17 cellular contexts compared by ENCODE assay signal in the genomic region with DNA sequence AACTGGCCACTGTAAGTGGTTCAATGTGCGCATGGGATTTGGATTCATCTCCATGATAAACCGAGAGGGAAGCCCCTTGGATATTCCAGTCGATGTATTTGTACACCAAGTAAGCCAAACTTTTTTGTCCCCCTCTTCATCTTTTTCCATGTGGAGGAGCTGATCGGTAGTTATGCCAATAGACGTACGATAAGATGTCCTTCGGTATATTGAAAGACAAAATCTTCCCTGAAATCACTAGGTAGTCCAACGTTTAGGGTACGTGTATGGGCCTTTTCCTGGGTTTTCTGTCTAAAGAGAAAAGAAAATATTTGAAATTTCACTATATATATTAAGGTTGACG. TPM values are rescaled to one million over a fixed set of nuclear protein-coding genes. Genes with fewer than 3 reads are reported as not detected.
DNase-seq lines count a peak whose midpoint lies in the region; ATAC-seq, FAIRE-seq and TF ChIP-seq lines count a peak whose summit lies in the region.
"Had no signal": no experiment of that assay in that cellular context is flagged by ENCODE, and none has a peak within 500 bp of the region (broad histone marks: within the 10 kb centered on the region; RNA-seq: fewer than 3 reads in every experiment).

No MANE protein-coding gene starts in this region.

- H3K4me3 ChIP-seq in Loucy (ENCODE audit: low read length, poor library complexity, severe bottlenecking), result peak overlapping the region; percentile 79
- no peak overlapping the region for H3K4me3 ChIP-seq in endothelial cell of umbilical vein (replicated peaks in 1 of 3; ENCODE audit: insufficient read depth in 1 of 3, low read depth in 1 of 3, low read length in 3 of 3)
- peak overlapping the region; percentile 73 to 89 for H3K4me3 ChIP-seq in neuronal stem cell (ENCODE audit: low read length in 2 of 2)
- H3K4me3 ChIP-seq: gastrocnemius medialis had no signal

- H3K18ac ChIP-seq in neuronal stem cell (ENCODE audit: low read length), result no peak overlapping the region

- no peaks in the 10 kb centered on the region for H3K9me2 ChIP-seq in Loucy (replicated peaks; ENCODE audit: low read depth, low read length)

- H3K4me2 ChIP-seq in Loucy (ENCODE audit: low read depth, low read length, poor library complexity, severe bottlenecking) (peak overlapping the region; percentile 71), endothelial cell of umbilical vein (ENCODE audit: insufficient read depth, low read length) (no peak overlapping the region), neuronal stem cell (ENCODE audit: insufficient read depth, low read length, poor library complexity, severe bottlenecking) (peak overlapping the region; percentile 33)

- H3K23ac ChIP-seq in neuronal stem cell (ENCODE audit: low read depth, low read length, poor library complexity), result no peak overlapping the region

- FAIRE-seq in endothelial cell of umbilical vein (lab: Jason Lieb, UNC) (no peak), GM19239 (lab: Jason Lieb, UNC) (no peak)

- H3K9ac ChIP-seq in Loucy (ENCODE audit: low read depth, low read length, poor library complexity, severe bottlenecking), result peak overlapping the region; percentile 80
- H3K9ac ChIP-seq in endothelial cell of umbilical vein (replicated peaks; ENCODE audit: extremely low read depth, insufficient read depth, low read length), result no peak overlapping the region
- H3K9ac ChIP-seq in neuronal stem cell (ENCODE audit: low read depth, low read length, poor library complexity), result no peak overlapping the region

- TF ChIP-seq CTCF in Loucy (conservative IDR thresholded peaks at IDR 0.05; ENCODE audit: low read length), result no peak
- no peak for TF ChIP-seq CTCF in endothelial cell of umbilical vein (IDR thresholded peaks at IDR 0.05; ENCODE audit: extremely low read depth in 1 of 2, insufficient read depth in 1 of 2, low read depth in 1 of 2, low read length in 2 of 2)

- H4K8ac ChIP-seq in neuronal stem cell (ENCODE audit: low read depth, low read length), result peak overlapping the region; percentile 43

- H2BK12ac ChIP-seq in neuronal stem cell (ENCODE audit: low read length), result no peak overlapping the region

- H3K4me1 ChIP-seq in Loucy (ENCODE audit: insufficient read depth, low read length, poor library complexity, severe bottlenecking) (peaks cover 19% of the 10 kb centered on the region), endothelial cell of umbilical vein (ENCODE audit: control insufficient read depth, extremely low read depth, insufficient read depth, low read length) (peaks cover 6% of the 10 kb centered on the region), neuronal stem cell (ENCODE audit: control insufficient read depth in 2 of 2, insufficient read depth in 1 of 2, low read depth in 1 of 2, low read length in 2 of 2) (peaks cover 0 to 9% of the 10 kb centered on the region in 2 donors)
- H3K4me1 ChIP-seq: gastrocnemius medialis had no signal

- H3K9me1 ChIP-seq in endothelial cell of umbilical vein (replicated peaks; ENCODE audit: control insufficient read depth, extremely low read depth, insufficient read depth, low read length), result no peaks in the 10 kb centered on the region

- no peak overlapping the region for H3K27ac ChIP-seq in endothelial cell of umbilical vein (ENCODE audit: insufficient read depth, low read depth, low read length)
- peak overlapping the region; percentile 95 for H3K27ac ChIP-seq in neuronal stem cell (replicated peaks; ENCODE audit: low read length)
- H3K27ac ChIP-seq: gastrocnemius medialis had no signal

- H2AFZ ChIP-seq in Loucy (ENCODE audit: low read length), result no peak overlapping the region
- no peak overlapping the region for H2AFZ ChIP-seq in endothelial cell of umbilical vein (ENCODE audit: low read depth, low read length)
- H2AFZ ChIP-seq in neuronal stem cell (ENCODE audit: low read length), result no peak overlapping the region

- ATAC-seq in GM19463 (IDR thresholded peaks at IDR 0.05; ENCODE audit: unreplicated experiment) (no peak), GM18498 (IDR thresholded peaks at IDR 0.05; ENCODE audit: unreplicated experiment) (no peak)
- ATAC-seq: CD8-positive, alpha-beta T cell; gastrocnemius medialis; T-helper 17 cell had no signal

- intact Hi-C loops in endothelial cell of umbilical vein (cut with micrococcal nuclease), result no loop called here

- no peaks in the 10 kb centered on the region for H3K79me1 ChIP-seq in neuronal stem cell (ENCODE audit: low read depth, low read length)

- CTCF ChIA-PET in endothelial cell of umbilical vein (lab: Charles Lee), result interaction anchor here (3.9 kb wide), 1 partner anchor 11 kb away, joined by 17 read pairs; no protein-coding TSS in a partner anchor

- H2BK120ac ChIP-seq in neuronal stem cell (ENCODE audit: low read depth, low read length), result no peak overlapping the region

- no peak for TF ChIP-seq POLR2A in endothelial cell of umbilical vein (IDR thresholded peaks at IDR 0.05; ENCODE audit: low read depth, low read length)

- no peak overlapping the region for H2AK5ac ChIP-seq in neuronal stem cell (ENCODE audit: low read depth, low read length)

- H3K27me3 ChIP-seq in Loucy (ENCODE audit: insufficient read depth, low read length, poor library complexity, severe bottlenecking) (no peaks in the 10 kb centered on the region), endothelial cell of umbilical vein (ENCODE audit: control insufficient read depth in 2 of 2, insufficient read depth in 2 of 2, low read length in 2 of 2) (peaks cover 46 to 70% of the 10 kb centered on the region in 2 experiments), neuronal stem cell (ENCODE audit: control insufficient read depth in 3 of 3, insufficient read depth in 3 of 3, low read depth in 1 of 3, low read length in 3 of 3) (no peaks in the 10 kb centered on the region)

- H4K91ac ChIP-seq in neuronal stem cell (ENCODE audit: low read depth, low read length, poor library complexity), result no peak overlapping the region

- H3K9me3 ChIP-seq in Loucy (ENCODE audit: insufficient read depth, low read depth, low read length) (no peaks in the 10 kb centered on the region), endothelial cell of umbilical vein (replicated peaks; ENCODE audit: control insufficient read depth, insufficient read depth, low read length) (no peaks in the 10 kb centered on the region), neuronal stem cell (replicated peaks in 1 of 2; ENCODE audit: control insufficient read depth in 2 of 2, insufficient read depth in 1 of 2, low read depth in 1 of 2, low read length in 2 of 2) (peaks cover 0 to 11% of the 10 kb centered on the region in 2 donors)
- H3K9me3 ChIP-seq: gastrocnemius medialis had no signal

- no CpG with 5 or more reads among the region's 10 CpGs for WGBS in neuronal stem cell (ENCODE audit: extremely low coverage in 2 of 2, insufficient read length in 2 of 2, insufficient replicate concordance in 1 of 2), 2 donors

- POLR2A ChIA-PET in endothelial cell of umbilical vein (lab: Charles Lee), result no interaction called here

- H2BK5ac ChIP-seq in neuronal stem cell (ENCODE audit: low read length), result no peak overlapping the region

- no peak overlapping the region for H3K14ac ChIP-seq in neuronal stem cell (ENCODE audit: low read length)

- dilution Hi-C loops in endothelial cell of umbilical vein (cut with MboI; ENCODE audit: extremely low pct_ligation_motif_present, low sequenced_read_pairs), result no loop called here

- no peak overlapping the region for H2BK15ac ChIP-seq in neuronal stem cell (ENCODE audit: low read length)

- peak; percentile 44 for DNase-seq in SIG-M5 treated with dmso at 0.1 percent for 504 hours (lab: John Stamatoyannopoulos, UW; ENCODE audit: unreplicated experiment)
- DNase-seq in SIG-M5 (lab: John Stamatoyannopoulos, UW), result no peak
- DNase-seq in endothelial cell of umbilical vein (ENCODE audit: low read depth, low spot score), result no peak
- no peak for DNase-seq in neuronal stem cell (ENCODE audit: low spot score)
- DNase-seq in GM19239 (ENCODE audit: insufficient read length, low spot score), result no peak
- DNase-seq: 8988T; activated CD4-positive, CD25-positive, alpha-beta regulatory T cell treated with anti-CD3 and anti-CD28 coated beads, Interleukin-2, amount 50 U/mL, for 72 hours; activated naive CD8-positive, alpha-beta T cell treated with anti-CD3 and anti-CD28 coated beads, Interleukin-2, amount 10 ng/mL, durations not matched to agents 7 days and 5 days; CD8-positive, alpha-beta T cell; gastrocnemius medialis; GDM1; NCI-H1694 treated with DMSO at 0.1 percent for 48 hours; T-helper 17 cell had no signal

- peaks cover 14% of the 10 kb centered on the region for H4K20me1 ChIP-seq in Loucy (ENCODE audit: insufficient read depth, low read length, poor library complexity, severe bottlenecking)
- no peaks in the 10 kb centered on the region for H4K20me1 ChIP-seq in endothelial cell of umbilical vein (replicated peaks; ENCODE audit: control insufficient read depth, extremely low read depth, insufficient read depth, low read length)

- H3K36me3 ChIP-seq in Loucy (ENCODE audit: insufficient read depth, low read length) (no peaks in the 10 kb centered on the region), endothelial cell of umbilical vein (ENCODE audit: control insufficient read depth in 2 of 2, extremely low read depth in 1 of 2, insufficient read depth in 2 of 2, low read length in 2 of 2) (no peaks in the 10 kb centered on the region), neuronal stem cell (replicated peaks in 1 of 2; ENCODE audit: control insufficient read depth in 2 of 2, insufficient read depth in 2 of 2, low read length in 2 of 2) (peaks cover 0 to 24% of the 10 kb centered on the region in 2 donors)
- H3K36me3 ChIP-seq: gastrocnemius medialis had no signal

- H3K79me2 ChIP-seq in Loucy (ENCODE audit: insufficient read depth, low read length) (peaks cover 52% of the 10 kb centered on the region), endothelial cell of umbilical vein (ENCODE audit: control insufficient read depth, insufficient read depth, low read length) (no peaks in the 10 kb centered on the region)

- BruUV-seq in endothelial cell of umbilical vein (replicated peaks; lab: Mats Ljungman, UMichigan), result no TSS peak

- no peaks in the 10 kb centered on the region for H3F3A ChIP-seq in Loucy (ENCODE audit: low read depth)

- no peak overlapping the region for H3K4ac ChIP-seq in neuronal stem cell (ENCODE audit: low read length)

TF ChIP-seq in endothelial cell of umbilical vein, 7 proteins besides CTCF, POLR2A, EP300 and RAD21:
- TF ChIP-seq FOS (IDR thresholded peaks at IDR 0.05; ENCODE audit: borderline replicate concordance, insufficient read depth, low read length), result no peak
- peak; percentile 24 for TF ChIP-seq EZH2 (IDR thresholded peaks at IDR 0.05; ENCODE audit: borderline replicate concordance, low read depth, low read length, severe bottlenecking)

RNA-seq across cellular contexts. Expression of gene LIN28B, which starts 1.2 kb away (rescaled TPM):
- total RNA-seq in endothelial cell of umbilical vein, result not detected in 2 replicates
- not detected in 2 replicates for polyA plus RNA-seq in endothelial cell of umbilical vein
- not detected in 2 replicates for polyA plus RNA-seq in endothelial cell of umbilical vein (2011; cell fraction: cytosol; rRNA removed)
- polyA plus RNA-seq in endothelial cell of umbilical vein (2011; cell fraction: nucleus; rRNA removed), result 0.05 TPM in 1 of 2 replicates, not detected in the other
- polyA plus RNA-seq in endothelial cell of umbilical vein (2012), result 0.04 TPM in 1 of 2 replicates, not detected in the other
- polyA minus RNA-seq in endothelial cell of umbilical vein, result 0.32 and 0.59 TPM in 2 replicates
- polyA minus RNA-seq in endothelial cell of umbilical vein (2011; cell fraction: cytosol; rRNA and poly(A)+ RNA removed), result not detected
- polyA minus RNA-seq in endothelial cell of umbilical vein (2011; cell fraction: nucleus; rRNA and poly(A)+ RNA removed), result not detected in 2 replicates
- polyA plus RNA-seq in neuronal stem cell (2013, experiment 1 of 2), result 84.6 TPM
- polyA plus RNA-seq in neuronal stem cell (2013, experiment 2 of 2), result 86.2 TPM
- total RNA-seq: activated naive CD8-positive, alpha-beta T cell treated with anti-CD3 and anti-CD28 coated beads, Interleukin-2, amount 10 ng/mL, durations not matched to agents 7 days and 5 days; CD8-positive, alpha-beta T cell; gastrocnemius medialis; posterior vena cava; T-helper 17 cell had no signal

Comparison
In these comparisons a context has a peak if more than half of its experiments do, and no peak if none do; other contexts are left out.
1. H3K4me3 ChIP-seq: peak in Loucy (single experiment) and neuronal stem cell (2 of 2); none in endothelial cell of umbilical vein (0 of 3).